Comparison of ENCODE assay signal across 25 cellular contexts in the genomic region with DNA sequence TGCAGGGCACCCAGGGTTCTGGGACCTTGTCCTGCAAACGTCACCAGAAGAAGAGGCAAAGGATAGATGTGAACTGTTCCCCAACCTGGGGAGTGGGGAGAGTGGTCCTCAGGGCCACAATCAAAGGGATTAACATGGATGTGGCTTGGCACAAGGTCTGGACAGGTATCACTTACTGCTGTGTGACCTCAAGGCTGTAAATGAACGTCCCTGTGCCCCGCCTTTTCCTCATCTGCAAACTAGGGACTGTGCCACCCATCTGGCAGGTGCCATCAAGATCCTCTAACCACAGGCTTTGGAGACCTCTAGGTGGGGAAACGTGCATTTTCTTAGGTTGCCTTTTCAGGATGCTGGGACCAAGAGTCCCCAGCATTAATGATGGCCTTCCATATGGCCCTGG. TPM values are rescaled to one million over a fixed set of nuclear protein-coding genes. Genes with fewer than 3 reads are reported as not detected.
"Had no signal": no experiment of that assay in that cellular context is flagged by ENCODE, and none has a peak within 500 bp of the region (broad histone marks: within the 10 kb centered on the region; RNA-seq: fewer than 3 reads in every experiment).

No MANE protein-coding gene starts in this region.

- H3K4me3 ChIP-seq: esophagus squamous epithelium, gastrocnemius medialis, heart right ventricle, left lung, lower lobe of right lung, mucosa of descending colon had no signal

- H3K27me3 ChIP-seq: esophagus squamous epithelium, gastrocnemius medialis, heart right ventricle, left lung had no signal

- H3K36me3 ChIP-seq: gastrocnemius medialis had no signal

- H3K4me1 ChIP-seq: gastrocnemius medialis, heart right ventricle, left lung, lower lobe of right lung had no signal

- H3K9me3 ChIP-seq: esophagus squamous epithelium, gastrocnemius medialis, heart right ventricle, left lung, lower lobe of right lung, mucosa of descending colon had no signal

- H3K27ac ChIP-seq: epithelial cell of prostate, gastrocnemius medialis, heart right ventricle, left lung, lower lobe of right lung had no signal

- DNase-seq: cortex of kidney; effector CD8-positive, alpha-beta T cell; effector memory CD8-positive, alpha-beta T cell; endodermal cell; esophagus squamous epithelium; foreskin fibroblast; foreskin melanocyte; gastrocnemius medialis; glutamatergic neuron; head of caudate nucleus; heart right ventricle; hippocampal formation; left cardiac atrium; left ventricle myocardium superior; lower lobe of right lung; mesenchymal stem cell; mucosa of descending colon had no signal

RNA-seq across cellular contexts. Expression of a gene that starts 25.1 kb away (rescaled TPM):
- total RNA-seq: dermis microvascular lymphatic vessel endothelial cell, gastrocnemius medialis, glomerular endothelial cell, kidney epithelial cell, left lung, left ventricle myocardium superior, lower lobe of right lung, lung microvascular endothelial cell, mesenteric fat pad had no signal
- polyA plus RNA-seq: keratinocyte had no signal
